Comparison of ENCODE assay signal across 16 cellular contexts in the genomic region with DNA sequence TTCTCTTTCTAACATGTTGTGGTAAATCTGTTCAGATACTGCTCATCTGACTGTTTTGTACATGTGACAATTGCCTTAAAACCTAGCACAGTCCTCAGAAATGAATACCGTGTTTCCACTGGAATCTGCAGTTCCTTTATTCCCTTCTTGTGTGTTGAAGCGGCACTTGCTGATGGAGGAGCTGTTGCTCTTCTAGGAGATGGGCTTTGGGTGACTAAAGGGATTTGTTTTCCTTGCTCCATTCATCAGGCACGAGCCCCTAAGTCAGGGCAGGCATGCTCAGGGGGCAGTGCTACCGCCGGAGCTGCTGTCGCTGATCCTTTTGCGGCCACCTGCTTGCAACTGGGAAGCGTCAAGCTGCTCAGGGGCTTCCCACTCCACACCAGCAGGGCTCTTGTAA. TPM values are rescaled to one million over a fixed set of nuclear protein-coding genes. Genes with fewer than 3 reads are reported as not detected.
DNase-seq lines count a peak whose midpoint lies in the region; ATAC-seq and TF ChIP-seq lines count a peak whose summit lies in the region.
"Had no signal": no experiment of that assay in that cellular context is flagged by ENCODE, and none has a peak within 500 bp of the region (broad histone marks: within the 10 kb centered on the region; RNA-seq: fewer than 3 reads in every experiment).

No MANE protein-coding gene starts in this region.

- no peaks in the 10 kb centered on the region for H3K27me3 Mint-ChIP-seq in activated CD8-positive, alpha-beta T cell treated with anti-CD3 and anti-CD28 coated beads, Interleukin-2, amount 10 ng/mL, durations not matched to agents 7 days and 5 days (ENCODE audit: low read depth)
- H3K27me3 Mint-ChIP-seq: CD4-positive, CD25-positive, alpha-beta regulatory T cell had no signal

- H3K14ac ChIP-seq in IMR-90 (replicated peaks; ENCODE audit: low read depth, low read length) = peak overlapping the region; percentile 37; the same call in 1 of the 2 replicates

- H3K4me3 ChIP-seq in A673 (ENCODE audit: low read depth, low read length, poor library complexity, severe bottlenecking) (no peak overlapping the region), IMR-90 (ENCODE audit: insufficient read depth, low read depth, low read length) (no peak overlapping the region), mammary epithelial cell (replicated peaks in 1 of 3; ENCODE audit: insufficient read depth in 1 of 3, low read depth in 2 of 3, low read length in 3 of 3) (no peak overlapping the region), mesodermal cell (ENCODE audit: extremely low read depth, insufficient read depth, low read length, poor library complexity, severe bottlenecking) (no peak overlapping the region)
- H3K4me3 ChIP-seq: GM23338 had no signal

- peak overlapping the region; percentile 9; the same call in 1 of the 2 replicates for H2BK20ac ChIP-seq in IMR-90 (ENCODE audit: low read depth, low read length)

- H3K9me3 Mint-ChIP-seq in activated CD8-positive, alpha-beta T cell treated with anti-CD3 and anti-CD28 coated beads, Interleukin-2, amount 10 ng/mL, durations not matched to agents 7 days and 5 days (ENCODE audit: insufficient read depth) = no peaks in the 10 kb centered on the region
- H3K9me3 Mint-ChIP-seq: CD4-positive, CD25-positive, alpha-beta regulatory T cell; GM23338 had no signal

- H3K79me1 ChIP-seq in IMR-90 (ENCODE audit: low read depth in 1 of 2, low read length in 2 of 2) = no peaks in the 10 kb centered on the region

- H2AFZ ChIP-seq in IMR-90 (replicated peaks; ENCODE audit: low read length, poor library complexity) = no peak overlapping the region
- H2AFZ ChIP-seq in mammary epithelial cell (ENCODE audit: low read depth, low read length) = no peak overlapping the region
- H2AFZ ChIP-seq: GM23338 had no signal

- ATAC-seq in IMR-90 (ENCODE audit: low read depth) (no peak), HG03135 (IDR thresholded peaks at IDR 0.05; ENCODE audit: unreplicated experiment) (no peak)
- ATAC-seq in activated CD8-positive, alpha-beta T cell treated with anti-CD3 and anti-CD28 coated beads, Interleukin-2, amount 10 ng/mL, durations not matched to agents 7 days and 5 days = no peak
- ATAC-seq: GM23338 had no signal

- H3K9ac ChIP-seq in IMR-90 (ENCODE audit: low read depth, low read length) = no peak overlapping the region
- H3K9ac ChIP-seq in mammary epithelial cell (ENCODE audit: insufficient read depth, low read length) = no peak overlapping the region

- H3K18ac ChIP-seq in IMR-90 (ENCODE audit: low read depth, low read length) = no peak overlapping the region

- no peak overlapping the region; the same call in 1 of the 2 replicates for H2AK5ac ChIP-seq in IMR-90 (ENCODE audit: low read depth, low read length)

- peak overlapping the region; percentile 17 to 29; a peak in 2 of 4 replicates for H4K8ac ChIP-seq in IMR-90 (ENCODE audit: low read depth in 2 of 2, low read length in 2 of 2)

- H3K9me3 ChIP-seq in A673 (ENCODE audit: low read depth, low read length, poor library complexity, severe bottlenecking) (no peaks in the 10 kb centered on the region), IMR-90 (ENCODE audit: control insufficient read depth, insufficient read depth, low read length) (no peaks in the 10 kb centered on the region), mammary epithelial cell (replicated peaks; ENCODE audit: insufficient read depth, low read length) (no peaks in the 10 kb centered on the region), mesodermal cell (ENCODE audit: control insufficient read depth, low read length) (no peaks in the 10 kb centered on the region)

- peaks cover 10% of the 10 kb centered on the region; the same call in 1 of the 2 replicates for H3K9me1 ChIP-seq in IMR-90 (ENCODE audit: insufficient read depth, low read length)

- peak overlapping the region; percentile 19 for H3K4ac ChIP-seq in IMR-90 (ENCODE audit: low read depth, low read length)

- H3K27ac Mint-ChIP-seq in activated CD8-positive, alpha-beta T cell treated with anti-CD3 and anti-CD28 coated beads, Interleukin-2, amount 10 ng/mL, durations not matched to agents 7 days and 5 days = no peak overlapping the region
- H3K27ac Mint-ChIP-seq: GM23338 had no signal

- peak overlapping the region; percentile 2; the same call in 1 of the 3 replicates for H2BK15ac ChIP-seq in IMR-90 (ENCODE audit: low read depth, low read length)

- H3K27ac ChIP-seq in A673 (ENCODE audit: low read depth, low read length, poor library complexity, severe bottlenecking) (peak overlapping the region; percentile 14), IMR-90 (ENCODE audit: insufficient read depth, low read length) (peak overlapping the region; percentile 14; the same call in 1 of the 2 replicates), mammary epithelial cell (ENCODE audit: insufficient read depth, low read depth, low read length) (peak overlapping the region; percentile 71), mesodermal cell (ENCODE audit: low read depth, low read length, severe bottlenecking) (peak overlapping the region; percentile 4)

- TF ChIP-seq POLR2A in IMR-90 (IDR thresholded peaks at IDR 0.05; ENCODE audit: low read depth, low read length) = no peak

- H3K36me3 ChIP-seq in A673 (ENCODE audit: insufficient read depth, low read length, poor library complexity, severe bottlenecking) = peaks cover 38% of the 10 kb centered on the region
- H3K36me3 ChIP-seq in IMR-90 (ENCODE audit: control insufficient read depth, insufficient read depth, low read length) = peaks cover 26% of the 10 kb centered on the region
- no peaks in the 10 kb centered on the region for H3K36me3 ChIP-seq in mammary epithelial cell (ENCODE audit: insufficient read depth, low read length)
- peaks cover 34% of the 10 kb centered on the region for H3K36me3 ChIP-seq in mesodermal cell (ENCODE audit: control insufficient read depth, insufficient read depth, low read length)

- CTCF ChIA-PET in A673 (lab: Charles Lee) (no interaction called here), IMR-90 (lab: Yijun Ruan, JAX) (interaction anchor here (0.6 kb wide), 1 partner anchor 19 kb away, joined by 3 read pairs; no protein-coding TSS in a partner anchor), mammary epithelial cell (lab: Charles Lee; ENCODE audit: low non-redundant PET) (interaction anchor here (1.2 kb wide), 1 partner anchor 106 kb away, joined by 4 read pairs; no protein-coding TSS in a partner anchor)
- CTCF ChIA-PET in activated CD8-positive, alpha-beta T cell treated with anti-CD3 and anti-CD28 coated beads, Interleukin-2, amount 10 ng/mL, durations not matched to agents 7 days and 5 days (lab: Charles Lee) = interaction anchor here (1.6 kb wide), 1 partner anchor 106 kb away, joined by 5 read pairs; no protein-coding TSS in a partner anchor

- WGBS in IMR-90 (ENCODE audit: extremely low coverage in 2 of 2, insufficient read length in 1 of 2), 2 experiments = no CpG with 5 or more reads among the region's 8 CpGs
- 98% methylated on average over 6 of the region's 8 CpGs for WGBS in mammary epithelial cell (ENCODE audit: low coverage, missing lambda C conversion rate)
- WGBS in mesodermal cell (ENCODE audit: insufficient coverage in 2 of 2), 2 experiments = 90 to 95% methylated on average over 2 to 4 of the region's 8 CpGs

- no peak for TF ChIP-seq RAD21 in IMR-90 (IDR thresholded peaks at IDR 0.05; ENCODE audit: low read length)

- no peak overlapping the region for H4K5ac ChIP-seq in IMR-90 (ENCODE audit: low read depth, low read length)

- peak overlapping the region; percentile 67 for H2BK120ac ChIP-seq in IMR-90 (ENCODE audit: low read depth, low read length)

- H3K4me1 ChIP-seq in A673 (ENCODE audit: insufficient read depth, low read length, poor library complexity, severe bottlenecking) = peaks cover 6% of the 10 kb centered on the region
- H3K4me1 ChIP-seq in IMR-90 (ENCODE audit: control insufficient read depth, insufficient read depth, low read length) = peaks cover 11% of the 10 kb centered on the region
- peaks cover 13% of the 10 kb centered on the region for H3K4me1 ChIP-seq in mammary epithelial cell (ENCODE audit: insufficient read depth, low read length)
- peaks cover 14% of the 10 kb centered on the region for H3K4me1 ChIP-seq in mesodermal cell (ENCODE audit: control insufficient read depth, insufficient read depth, low read length, poor library complexity, severe bottlenecking)

- no peak overlapping the region for H3K4me3 Mint-ChIP-seq in activated CD8-positive, alpha-beta T cell treated with anti-CD3 and anti-CD28 coated beads, Interleukin-2, amount 10 ng/mL, durations not matched to agents 7 days and 5 days
- H3K4me3 Mint-ChIP-seq: CD4-positive, CD25-positive, alpha-beta regulatory T cell; GM23338 had no signal

- BruUV-seq in A673 (replicated peaks; lab: Mats Ljungman, UMichigan) (no TSS peak), IMR-90 (replicated peaks; lab: Mats Ljungman, UMichigan) (no TSS peak), mammary epithelial cell (replicated peaks; lab: Mats Ljungman, UMichigan) (no TSS peak)

- no peaks in the 10 kb centered on the region for H3K79me2 ChIP-seq in mammary epithelial cell (ENCODE audit: insufficient read depth, low read length)

- H3K23ac ChIP-seq in IMR-90 (ENCODE audit: low read depth, low read length) = peak overlapping the region; percentile 29; the same call in 1 of the 2 replicates

- H4K91ac ChIP-seq in IMR-90 (ENCODE audit: insufficient read depth, low read depth, low read length) = peak overlapping the region; percentile 50

- DNase-seq in A673 (ENCODE audit: low spot score) (no peak), IMR-90 (no peak), mammary epithelial cell (no peak), amygdala (lab: John Stamatoyannopoulos, UW) (no peak)
- no peak for DNase-seq in activated CD8-positive, alpha-beta T cell treated with anti-CD3 and anti-CD28 coated beads, Interleukin-2, amount 10 ng/mL, durations not matched to agents 7 days and 5 days
- DNase-seq in activated effector memory CD4-positive, alpha-beta T cell treated with Interleukin-2 at 50 U/mL for 16 hours = no peak
- DNase-seq: Calu3; CD4-positive, CD25-positive, alpha-beta regulatory T cell; DMS79; NCI-H1105 treated with DMSO at 0.1 percent for 48 hours; NCI-H187; NCI-H446; NCI-H748 treated with DMSO at 0.1 percent for 48 hours had no signal

- TF ChIP-seq CTCF in A673 (conservative IDR thresholded peaks at IDR 0.05; ENCODE audit: low read depth, low read length) = no peak
- TF ChIP-seq CTCF in IMR-90 (conservative IDR thresholded peaks at IDR 0.05; ENCODE audit: low read depth, low read length) = no peak
- TF ChIP-seq CTCF in mammary epithelial cell (conservative IDR thresholded peaks at IDR 0.05 in 1 of 2, IDR thresholded peaks at IDR 0.05 in 1 of 2; ENCODE audit: extremely low read depth in 1 of 2, insufficient read depth in 1 of 2, low read depth in 1 of 2, low read length in 2 of 2) = no peak

- no peaks in the 10 kb centered on the region for H3K27me3 ChIP-seq in A673 (replicated peaks; ENCODE audit: insufficient read depth, low read depth, low read length, poor library complexity)
- H3K27me3 ChIP-seq in IMR-90 (ENCODE audit: control insufficient read depth, insufficient read depth, low read length) = no peaks in the 10 kb centered on the region
- H3K27me3 ChIP-seq in mammary epithelial cell (ENCODE audit: insufficient read depth, low read length) = no peaks in the 10 kb centered on the region

- in situ Hi-C loops in IMR-90 (cut with MboI; ENCODE audit: low sequenced_read_pairs) = no loop called here
- in situ Hi-C loops in mammary epithelial cell (cut with MboI; ENCODE audit: low sequenced_read_pairs in 2 of 2) = no loop called here

- POLR2A ChIA-PET in A673 (lab: Charles Lee; ENCODE audit: low non-redundant PET) = no interaction called here
- POLR2A ChIA-PET in IMR-90 (lab: Charles Lee; ENCODE audit: unreplicated experiment) = no interaction called here
- POLR2A ChIA-PET in activated CD8-positive, alpha-beta T cell treated with anti-CD3 and anti-CD28 coated beads, Interleukin-2, amount 10 ng/mL, durations not matched to agents 7 days and 5 days (lab: Charles Lee) = no interaction called here

- no peak overlapping the region for H3K56ac ChIP-seq in IMR-90 (ENCODE audit: extremely low read depth, insufficient read depth, low read length)

- H4K20me1 ChIP-seq in IMR-90 (ENCODE audit: insufficient read depth, low read length) = no peaks in the 10 kb centered on the region
- H4K20me1 ChIP-seq in mammary epithelial cell (ENCODE audit: insufficient read depth, low read length) = no peaks in the 10 kb centered on the region

- H3K36me3 Mint-ChIP-seq in activated CD8-positive, alpha-beta T cell treated with anti-CD3 and anti-CD28 coated beads, Interleukin-2, amount 10 ng/mL, durations not matched to agents 7 days and 5 days (ENCODE audit: low read depth) = peaks cover 40% of the 10 kb centered on the region

- dilution Hi-C loops in IMR-90 (cut with HindIII; ENCODE audit: low sequenced_read_pairs, unreplicated experiment) (no loop called here), mammary epithelial cell (cut with HindIII; ENCODE audit: low sequenced_read_pairs) (no loop called here)

- no peak overlapping the region for H2AK9ac ChIP-seq in IMR-90 (replicated peaks; ENCODE audit: low read depth, low read length, poor library complexity)

- intact Hi-C loops in A673 (cut with micrococcal nuclease; ENCODE audit: unreplicated experiment) = no loop called here
- intact Hi-C loops in IMR-90 (cut with micrococcal nuclease) = no loop called here
- intact Hi-C loops in mammary epithelial cell (cut with micrococcal nuclease) = no loop called here

- H2BK5ac ChIP-seq in IMR-90 (ENCODE audit: low read depth, low read length, poor library complexity, severe bottlenecking) = peak overlapping the region; percentile 2

- peaks cover 6% of the 10 kb centered on the region for H3K4me1 Mint-ChIP-seq in activated CD8-positive, alpha-beta T cell treated with anti-CD3 and anti-CD28 coated beads, Interleukin-2, amount 10 ng/mL, durations not matched to agents 7 days and 5 days (ENCODE audit: low read depth)
- H3K4me1 Mint-ChIP-seq: GM23338 had no signal

- H3K4me2 ChIP-seq in IMR-90 (ENCODE audit: low read depth, low read length) (no peak overlapping the region), mammary epithelial cell (ENCODE audit: insufficient read depth, low read depth, low read length) (peak overlapping the region; percentile 18)
- H3K4me2 ChIP-seq: GM23338 had no signal

RNA-seq across cellular contexts. Expression of a gene that starts 32.5 kb away (rescaled TPM):
- total RNA-seq in A673 (2021) = 10.1 and 13.4 TPM in 2 replicates
- 5.3 and 5.6 TPM in 2 replicates for total RNA-seq in IMR-90 (2012; rRNA removed)
- polyA plus RNA-seq in IMR-90 (2012; rRNA removed) = 5.5 TPM in 2 replicates
- 3.8 and 5.6 TPM in 2 replicates for polyA plus RNA-seq in IMR-90 (2012; cell fraction: cytosol; rRNA removed)
- polyA plus RNA-seq in IMR-90 (2012; cell fraction: nucleus; rRNA removed; ENCODE audit: low replicate concordance) = 8.2 and 8.7 TPM in 2 replicates
- total RNA-seq in mammary epithelial cell = 1 to 10 TPM; 9.0 to 9.3 TPM
- 4.4 TPM for polyA plus RNA-seq in mammary epithelial cell
- polyA minus RNA-seq in mammary epithelial cell = 15.0 TPM
- 11.8 TPM for polyA plus RNA-seq in mesodermal cell (2013, experiment 1 of 2)
- 11.2 TPM for polyA plus RNA-seq in mesodermal cell (2013, experiment 2 of 2)
- total RNA-seq in activated CD8-positive, alpha-beta T cell treated with anti-CD3 and anti-CD28 coated beads, Interleukin-2, amount 10 ng/mL, durations not matched to agents 7 days and 5 days = 1 to 10 TPM; 8.1 to 9.7 TPM

RNA-seq across cellular contexts. Expression of a gene that starts 34.5 kb away (rescaled TPM):
- total RNA-seq in A673 (2021) (69.5 and 78.1 TPM in 2 replicates), IMR-90 (2012; rRNA removed) (6.9 and 8.1 TPM in 2 replicates), mammary epithelial cell (10 to 100 TPM; 29.0 to 41.8 TPM)
- polyA plus RNA-seq in IMR-90 (2012; rRNA removed) (5.9 and 6.8 TPM in 2 replicates), mammary epithelial cell (7.0 TPM)
- polyA plus RNA-seq in IMR-90 (2012; cell fraction: cytosol; rRNA removed) = 3.6 and 4.9 TPM in 2 replicates
- 5.5 and 6.4 TPM in 2 replicates for polyA plus RNA-seq in IMR-90 (2012; cell fraction: nucleus; rRNA removed; ENCODE audit: low replicate concordance)
- 18.3 TPM for polyA minus RNA-seq in mammary epithelial cell
- 10.3 TPM for polyA plus RNA-seq in mesodermal cell (2013, experiment 1 of 2)
- 8.1 TPM for polyA plus RNA-seq in mesodermal cell (2013, experiment 2 of 2)
- total RNA-seq in activated CD8-positive, alpha-beta T cell treated with anti-CD3 and anti-CD28 coated beads, Interleukin-2, amount 10 ng/mL, durations not matched to agents 7 days and 5 days = 10 to 100 TPM; 48.8 to 50.1 TPM

Comparison
In these comparisons a context has a peak if more than half of its experiments do, and no peak if none do; other contexts are left out.
1. H3K27ac ChIP-seq: peak in every context shown above with its lines; median percentile 71 in mammary epithelial cell; 14 in A673; 14 in IMR-90; 4 in mesodermal cell.